In the genomic region with DNA sequence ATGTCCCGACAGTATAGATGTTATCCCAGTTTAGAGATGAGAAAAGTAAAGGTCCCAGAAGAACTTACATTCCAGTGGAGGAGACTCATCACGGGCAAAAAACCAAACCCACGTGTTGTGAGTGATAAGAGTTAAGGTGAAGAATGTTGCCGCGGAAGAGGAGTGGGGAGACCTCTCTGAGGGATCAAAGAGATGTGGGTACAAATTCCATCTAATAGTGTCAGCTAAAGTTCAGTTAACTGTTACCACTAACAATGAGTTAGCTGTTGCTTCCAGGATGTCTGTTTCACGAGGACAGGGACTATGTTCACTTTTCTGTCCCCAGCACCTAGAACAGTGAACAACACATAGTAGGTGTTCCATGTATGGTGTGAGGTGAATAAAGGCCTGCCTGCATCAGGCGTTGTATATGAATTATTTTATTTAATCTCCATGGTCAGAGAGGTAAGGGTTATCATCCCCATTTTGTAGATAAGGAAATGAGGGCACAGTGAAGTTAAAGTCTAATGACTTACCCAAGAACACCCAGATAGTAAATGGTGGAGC, we compare ENCODE assay signal across 30 cellular contexts. TPM values are rescaled to one million over a fixed set of nuclear protein-coding genes. Genes with fewer than 3 reads are reported as not detected.
"Had no signal": no experiment of that assay in that cellular context is flagged by ENCODE, and none has a peak within 500 bp of the region (broad histone marks: within the 10 kb centered on the region; RNA-seq: fewer than 3 reads in every experiment).

No MANE protein-coding gene starts in this region.

- FAIRE-seq: endothelial cell of umbilical vein, islet of Langerhans, keratinocyte had no signal

- H3K36me3 Mint-ChIP-seq: mesothelial cell of epicardium; naive thymus-derived CD8-positive, alpha-beta T cell had no signal

- DNase-seq: dermis blood vessel endothelial cell; dorsolateral prefrontal cortex; effector CD4-positive, alpha-beta T cell; effector memory CD4-positive, alpha-beta T cell; foreskin keratinocyte; gastrocnemius medialis; glutamatergic neuron; head of caudate nucleus; heart right ventricle; hippocampal formation; left cardiac atrium; left lung; left ventricle myocardium superior; lower lobe of right lung; mesenchymal stem cell; mucosa of descending colon; naive B cell; naive thymus-derived CD8-positive, alpha-beta T cell had no signal

- H3K4me1 Mint-ChIP-seq: mesothelial cell of epicardium; naive B cell; naive thymus-derived CD8-positive, alpha-beta T cell had no signal

- H3K9me3 ChIP-seq: gastrocnemius medialis, heart right ventricle, left lung, lower lobe of right lung, mucosa of descending colon had no signal

- H3K27me3 ChIP-seq: dorsolateral prefrontal cortex, esophagus muscularis mucosa, foreskin keratinocyte, gastrocnemius medialis, heart right ventricle, left lung had no signal

- H3K9me3 Mint-ChIP-seq: mesothelial cell of epicardium had no signal

- H3K4me3 ChIP-seq: coronary artery, dorsolateral prefrontal cortex, esophagus muscularis mucosa, gastrocnemius medialis, heart right ventricle, left lung, lower lobe of right lung, mucosa of descending colon had no signal

- ATAC-seq: foreskin keratinocyte; gastrocnemius medialis; heart right ventricle; left cardiac atrium; left lung; left ventricle myocardium superior; lower lobe of right lung; mucosa of descending colon; naive thymus-derived CD8-positive, alpha-beta T cell had no signal

- H3K27ac ChIP-seq: coronary artery, dorsolateral prefrontal cortex, esophagus muscularis mucosa, foreskin keratinocyte, gastrocnemius medialis, heart right ventricle, left lung, lower lobe of right lung had no signal

- H3K4me3 Mint-ChIP-seq: mesothelial cell of epicardium; naive B cell; naive thymus-derived CD8-positive, alpha-beta T cell had no signal

- H3K4me1 ChIP-seq: esophagus muscularis mucosa, foreskin keratinocyte, gastrocnemius medialis, heart right ventricle, left lung, lower lobe of right lung had no signal

- H3K36me3 ChIP-seq: esophagus muscularis mucosa, gastrocnemius medialis, heart right ventricle, left lung, lower lobe of right lung had no signal

- H3K27ac Mint-ChIP-seq: mesothelial cell of epicardium; naive B cell; naive thymus-derived CD8-positive, alpha-beta T cell had no signal

RNA-seq across cellular contexts. Expression of gene RSPO4, which starts 39.8 kb away (rescaled TPM):
- total RNA-seq: dermis blood vessel endothelial cell, endothelial cell of umbilical vein, fibroblast of lung, fibroblast of villous mesenchyme, foreskin keratinocyte, gastrocnemius medialis, glomerular endothelial cell, lung microvascular endothelial cell, mesenteric fat pad, myocyte had no signal
- polyA plus RNA-seq: endothelial cell of umbilical vein; fibroblast of lung; keratinocyte; naive thymus-derived CD8-positive, alpha-beta T cell had no signal
